1 cellular context compared by ENCODE assay signal in genomic region chr1:226672217-226672838, GRCh38.
TF ChIP-seq lines count a peak whose summit lies in the region.

No MANE protein-coding gene starts in this region.

TF ChIP-seq in GM23338, 12 proteins besides CTCF, POLR2A, EP300 and RAD21 (continued from another document):
- no peak for TF ChIP-seq ZNF462 (CRISPR knock-in tag; IDR thresholded peaks at IDR 0.05)
- TF ChIP-seq REST (IDR thresholded peaks at IDR 0.05; ENCODE audit: unreplicated experiment): no peak
